ENCODE assay signal across 32 cellular contexts in the genomic region with DNA sequence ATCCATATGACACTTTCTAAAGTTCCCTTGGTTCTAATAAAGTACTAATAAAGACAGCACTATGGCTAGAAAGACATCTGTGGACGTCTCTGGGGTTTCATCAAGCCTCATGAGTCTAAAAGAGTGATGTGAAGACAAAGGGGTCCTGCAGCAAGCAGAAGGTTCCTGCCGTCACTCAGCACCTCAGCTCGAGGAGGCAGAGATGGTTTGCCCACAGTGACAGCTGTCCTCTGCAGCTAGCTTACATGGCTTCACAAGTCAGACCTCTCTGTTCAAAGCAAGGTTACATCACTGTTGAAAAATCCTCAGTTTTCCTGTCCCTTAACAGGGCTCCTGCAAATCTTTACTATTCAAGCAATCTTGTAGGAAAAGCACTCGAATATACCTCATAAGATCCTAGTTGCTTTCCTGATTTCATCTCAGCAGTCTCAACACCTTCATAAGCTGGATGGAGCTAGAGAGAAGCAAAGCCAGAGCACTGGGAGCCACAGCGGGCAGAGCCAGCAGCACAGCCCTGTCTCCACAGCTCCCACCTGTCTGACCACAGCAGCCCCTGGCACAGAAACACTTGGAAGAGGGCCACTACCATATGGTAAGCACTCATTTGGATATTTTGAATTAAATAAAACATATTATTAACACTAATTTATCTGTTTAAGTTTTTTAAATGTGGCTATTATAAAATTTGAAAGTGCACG.
"Had no signal": no experiment of that assay in that cellular context is flagged by ENCODE, and none has a peak within 500 bp of the region (broad histone marks: within the 10 kb centered on the region; RNA-seq: fewer than 3 reads in every experiment).

No MANE protein-coding gene starts in this region.

- H3K27ac ChIP-seq: brain microvascular endothelial cell, Peyer's patch, WERI-Rb-1 had no signal

- H3K36me3 ChIP-seq: brain microvascular endothelial cell, Peyer's patch, WERI-Rb-1 had no signal

- H3K4me1 ChIP-seq: Peyer's patch had no signal

- H3K27me3 ChIP-seq: brain microvascular endothelial cell, Peyer's patch had no signal

- DNase-seq: activated CD4-positive, alpha-beta memory T cell treated with anti-CD3 and anti-CD28 coated beads, Interleukin-2, amount 10 ng/mL, durations not matched to agents 7 days and 5 days; activated CD4-positive, alpha-beta T cell treated with anti-CD3 and anti-CD28 coated beads for 1 hour; activated CD4-positive, alpha-beta T cell treated with anti-CD3 and anti-CD28 coated beads for 48 hours; activated CD4-positive, CD25-positive, alpha-beta regulatory T cell; activated CD8-positive, alpha-beta memory T cell treated with anti-CD3 and anti-CD28 coated beads for 24 hours; activated CD8-positive, alpha-beta memory T cell treated with anti-CD3 and anti-CD28 coated beads, Interleukin-2, amount 10 ng/mL, durations not matched to agents 7 days and 5 days; activated CD8-positive, alpha-beta memory T cell treated with anti-CD3 and anti-CD28 coated beads, Interleukin-2, amount 50 U/mL, for 48 hours; activated effector memory CD4-positive, alpha-beta T cell treated with Interleukin-2 at 50 U/mL for 16 hours; activated naive CD4-positive, alpha-beta T cell treated with anti-CD3 and anti-CD28 coated beads, Interleukin-2, amount 50 U/mL, for 16 hours; activated naive CD8-positive, alpha-beta T cell treated with anti-CD3 and anti-CD28 coated beads for 36 hours; activated T-cell treated with anti-CD3 and anti-CD28 coated beads, Interleukin-2, amount 50 U/mL, for 48 hours; amniotic stem cell; aorta; brain microvascular endothelial cell; KG1; NCI-H1092 treated with DMSO at 0.1 percent for 48 hours; NCI-H1417; NCI-H146; NCI-H187; NCI-H2081; NCI-H2171 treated with DMSO at 0.1 percent for 48 hours; NCI-H2227 treated with DMSO at 0.1 percent for 48 hours; NCI-H510A treated with DMSO at 0.1 percent for 48 hours; NCI-H526 treated with DMSO at 0.1 percent for 48 hours; NCI-H82; NK-92 treated with Interleukin-12 subunit alpha and Interleukin-12 subunit beta, amount 100 ng/mL, for 24 hours; PC-3; Peyer's patch; RPMI8226; SIG-M5; T1000; WERI-Rb-1 had no signal

- H3K9me3 ChIP-seq: Peyer's patch had no signal

- H3K4me3 ChIP-seq: Peyer's patch had no signal
